Comparison of ENCODE assay signal across 32 cellular contexts in the genomic region with DNA sequence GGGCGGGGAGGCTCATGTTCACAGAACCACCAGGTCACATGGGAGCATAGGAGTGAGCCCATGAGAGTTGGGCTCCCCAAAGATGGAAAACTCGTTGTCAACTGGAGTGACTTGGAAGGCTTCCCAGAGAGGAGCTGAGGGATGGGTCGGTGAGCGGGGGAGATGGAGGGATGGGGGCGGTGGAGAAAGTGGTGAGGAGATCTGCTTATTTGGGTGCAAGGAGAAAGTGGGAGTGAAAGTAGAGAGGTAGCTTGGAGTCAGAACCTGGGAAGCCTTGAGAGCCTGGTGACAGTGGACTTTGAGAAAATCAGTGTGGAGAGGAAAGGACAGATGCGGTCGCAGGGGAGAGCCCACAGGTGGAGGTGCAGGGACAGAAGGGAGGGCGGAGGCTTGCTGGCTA.
"Had no signal": no experiment of that assay in that cellular context is flagged by ENCODE, and none has a peak within 500 bp of the region (broad histone marks: within the 10 kb centered on the region; RNA-seq: fewer than 3 reads in every experiment).

No MANE protein-coding gene starts in this region.

- H3K9me3 Mint-ChIP-seq: activated CD4-positive, alpha-beta memory T cell treated with anti-CD3 and anti-CD28 coated beads for 36 hours; activated CD4-positive, alpha-beta T cell treated with anti-CD3 and anti-CD28 coated beads, Interleukin-2, amount 10 ng/mL, durations not matched to agents 24 days and 14 days; activated naive CD4-positive, alpha-beta T cell treated with anti-CD3 and anti-CD28 coated beads, Interleukin-2, amount 50 U/mL, for 24 hours; activated naive CD8-positive, alpha-beta T cell treated with anti-CD3 and anti-CD28 coated beads for 36 hours; activated T-helper 1 cell treated with anti-CD3 and anti-CD28 coated beads, Interleukin-12 subunit alpha, Interleukin-12 subunit beta, Interleukin-2, Interleukin-4 antibody, amounts not matched to agents 30 ng/mL and 10 ng/mL and 1 ng/mL, durations not matched to agents 14 hours and 24 hours and 36 hours; activated T-helper 2 cell treated with anti-CD3 and anti-CD28 coated beads, Interferon-gamma antibody, Interleukin-2, Interleukin-4, amounts not matched to agents 10 μg/mL and 5 μg/mL and 100 μg/mL, durations not matched to agents 14 hours and 24 hours and 36 hours; endodermal cell; T-helper 2 cell treated with Interferon-gamma antibody and Interleukin-4, amounts not matched to agents 5 μg/mL and 100 μg/mL, for 36 hours had no signal

- H3K4me3 Mint-ChIP-seq: activated CD4-positive, alpha-beta memory T cell treated with anti-CD3 and anti-CD28 coated beads for 36 hours; activated CD4-positive, alpha-beta T cell treated with anti-CD3 and anti-CD28 coated beads for 36 hours; activated CD4-positive, alpha-beta T cell treated with anti-CD3 and anti-CD28 coated beads, Interleukin-2, amount 10 ng/mL, durations not matched to agents 24 days and 14 days; activated CD8-positive, alpha-beta memory T cell treated with anti-CD3 and anti-CD28 coated beads, Interleukin-2, amount 10 ng/mL, durations not matched to agents 7 days and 5 days; activated CD8-positive, alpha-beta T cell treated with anti-CD3 and anti-CD28 coated beads, Interleukin-2, amount 10 ng/mL, durations not matched to agents 7 days and 5 days; activated naive CD4-positive, alpha-beta T cell treated with anti-CD3 and anti-CD28 coated beads for 36 hours; activated naive CD4-positive, alpha-beta T cell treated with anti-CD3 and anti-CD28 coated beads, Interleukin-2, amount 50 U/mL, for 24 hours; activated naive CD8-positive, alpha-beta T cell treated with anti-CD3 and anti-CD28 coated beads for 36 hours; activated naive CD8-positive, alpha-beta T cell treated with anti-CD3 and anti-CD28 coated beads, Interleukin-2, amount 50 U/mL, for 24 hours; activated T-helper 1 cell treated with anti-CD3 and anti-CD28 coated beads, Interleukin-12 subunit alpha, Interleukin-12 subunit beta, Interleukin-2, Interleukin-4 antibody, amounts not matched to agents 30 ng/mL and 10 ng/mL and 1 ng/mL, durations not matched to agents 14 hours and 24 hours and 36 hours; endodermal cell; T-helper 17 cell; T-helper 2 cell treated with Interferon-gamma antibody and Interleukin-4, amounts not matched to agents 5 μg/mL and 100 μg/mL, for 36 hours had no signal

- H3K36me3 Mint-ChIP-seq: activated CD4-positive, alpha-beta memory T cell treated with anti-CD3 and anti-CD28 coated beads for 36 hours; activated CD8-positive, alpha-beta memory T cell treated with anti-CD3 and anti-CD28 coated beads, Interleukin-2, amount 10 ng/mL, durations not matched to agents 7 days and 5 days; activated naive CD4-positive, alpha-beta T cell treated with anti-CD3 and anti-CD28 coated beads, Interleukin-2, amount 50 U/mL, for 24 hours; activated naive CD8-positive, alpha-beta T cell treated with anti-CD3 and anti-CD28 coated beads for 36 hours had no signal

- H3K4me3 ChIP-seq: adrenal gland, body of pancreas, colonic mucosa had no signal

- H3K27ac Mint-ChIP-seq: activated CD4-positive, alpha-beta memory T cell treated with anti-CD3 and anti-CD28 coated beads for 36 hours; activated CD4-positive, alpha-beta T cell treated with anti-CD3 and anti-CD28 coated beads for 36 hours; activated CD4-positive, alpha-beta T cell treated with anti-CD3 and anti-CD28 coated beads, Interleukin-2, amount 10 ng/mL, durations not matched to agents 24 days and 14 days; activated CD8-positive, alpha-beta memory T cell treated with anti-CD3 and anti-CD28 coated beads, Interleukin-2, amount 10 ng/mL, durations not matched to agents 7 days and 5 days; activated CD8-positive, alpha-beta T cell treated with anti-CD3 and anti-CD28 coated beads, Interleukin-2, amount 10 ng/mL, durations not matched to agents 7 days and 5 days; activated naive CD4-positive, alpha-beta T cell treated with anti-CD3 and anti-CD28 coated beads for 36 hours; activated naive CD4-positive, alpha-beta T cell treated with anti-CD3 and anti-CD28 coated beads, Interleukin-2, amount 50 U/mL, for 24 hours; activated naive CD8-positive, alpha-beta T cell treated with anti-CD3 and anti-CD28 coated beads for 36 hours; activated naive CD8-positive, alpha-beta T cell treated with anti-CD3 and anti-CD28 coated beads, Interleukin-2, amount 50 U/mL, for 24 hours; activated T-helper 1 cell treated with anti-CD3 and anti-CD28 coated beads, Interleukin-12 subunit alpha, Interleukin-12 subunit beta, Interleukin-2, Interleukin-4 antibody, amounts not matched to agents 30 ng/mL and 10 ng/mL and 1 ng/mL, durations not matched to agents 14 hours and 24 hours and 36 hours; activated T-helper 2 cell treated with anti-CD3 and anti-CD28 coated beads, Interferon-gamma antibody, Interleukin-2, Interleukin-4, amounts not matched to agents 10 μg/mL and 5 μg/mL and 100 μg/mL, durations not matched to agents 14 hours and 24 hours and 36 hours; endodermal cell; T-helper 17 cell; T-helper 2 cell treated with Interferon-gamma antibody and Interleukin-4, amounts not matched to agents 5 μg/mL and 100 μg/mL, for 36 hours had no signal

- H3K9me3 ChIP-seq: adrenal gland, body of pancreas, colonic mucosa had no signal

- ATAC-seq: activated CD4-positive, alpha-beta T cell treated with anti-CD3 and anti-CD28 coated beads for 36 hours; activated CD8-positive, alpha-beta memory T cell treated with anti-CD3 and anti-CD28 coated beads, Interleukin-2, amount 10 ng/mL, durations not matched to agents 7 days and 5 days; activated CD8-positive, alpha-beta T cell treated with anti-CD3 and anti-CD28 coated beads, Interleukin-2, amount 10 ng/mL, durations not matched to agents 7 days and 5 days; body of pancreas; esophagus mucosa; T-helper 17 cell had no signal

- DNase-seq: activated CD4-positive, alpha-beta memory T cell treated with anti-CD3 and anti-CD28 coated beads for 36 hours; activated CD4-positive, alpha-beta T cell treated with anti-CD3 and anti-CD28 coated beads for 36 hours; activated CD4-positive, alpha-beta T cell treated with anti-CD3 and anti-CD28 coated beads, Interleukin-2, amount 10 ng/mL, durations not matched to agents 24 days and 14 days; activated CD4-positive, CD25-positive, alpha-beta regulatory T cell; activated CD4-positive, CD25-positive, alpha-beta regulatory T cell treated with anti-CD3 and anti-CD28 coated beads, Interleukin-2, amount 50 U/mL, for 72 hours; activated CD8-positive, alpha-beta memory T cell treated with anti-CD3 and anti-CD28 coated beads, Interleukin-2, amount 10 ng/mL, durations not matched to agents 7 days and 5 days; activated CD8-positive, alpha-beta memory T cell treated with anti-CD3 and anti-CD28 coated beads, Interleukin-2, amount 50 U/mL, for 4 hours; activated CD8-positive, alpha-beta T cell treated with anti-CD3 and anti-CD28 coated beads, Interleukin-2, amount 10 ng/mL, durations not matched to agents 7 days and 5 days; activated effector memory CD4-positive, alpha-beta T cell treated with anti-CD3 and anti-CD28 coated beads, Interleukin-2, amount 50 U/mL, for 16 hours; activated naive CD4-positive, alpha-beta T cell treated with anti-CD3 and anti-CD28 coated beads for 36 hours; activated naive CD8-positive, alpha-beta T cell treated with anti-CD3 and anti-CD28 coated beads for 36 hours; activated naive CD8-positive, alpha-beta T cell treated with anti-CD3 and anti-CD28 coated beads, Interleukin-2, amount 50 U/mL, for 24 hours; activated T-cell treated with anti-CD3 and anti-CD28 coated beads, Interleukin-2, amount 50 U/mL, for 1 hour; activated T-cell treated with anti-CD3 and anti-CD28 coated beads, Interleukin-2, amount 50 U/mL, for 48 hours; adrenal gland; amygdala; aorta; body of pancreas; caudate nucleus; cerebellar nuclear complex; colonic mucosa; effector memory CD4-positive, alpha-beta T cell; endodermal cell; foreskin fibroblast; T-helper 1 cell; T-helper 17 cell; T1000 had no signal

- H3K27ac ChIP-seq: adrenal gland, body of pancreas, colonic mucosa had no signal

- H3K27me3 ChIP-seq: adrenal gland, body of pancreas, colonic mucosa had no signal

- H3K4me1 ChIP-seq: body of pancreas, colonic mucosa had no signal

- H3K4me1 Mint-ChIP-seq: activated CD4-positive, alpha-beta T cell treated with anti-CD3 and anti-CD28 coated beads for 36 hours; activated CD4-positive, alpha-beta T cell treated with anti-CD3 and anti-CD28 coated beads, Interleukin-2, amount 10 ng/mL, durations not matched to agents 24 days and 14 days; activated CD8-positive, alpha-beta memory T cell treated with anti-CD3 and anti-CD28 coated beads, Interleukin-2, amount 10 ng/mL, durations not matched to agents 7 days and 5 days; activated naive CD4-positive, alpha-beta T cell treated with anti-CD3 and anti-CD28 coated beads, Interleukin-2, amount 50 U/mL, for 24 hours; activated naive CD8-positive, alpha-beta T cell treated with anti-CD3 and anti-CD28 coated beads for 36 hours; activated naive CD8-positive, alpha-beta T cell treated with anti-CD3 and anti-CD28 coated beads, Interleukin-2, amount 50 U/mL, for 24 hours; T-helper 17 cell had no signal

- H3K36me3 ChIP-seq: adrenal gland, colonic mucosa had no signal

- H3K27me3 Mint-ChIP-seq: activated CD4-positive, alpha-beta memory T cell treated with anti-CD3 and anti-CD28 coated beads for 36 hours; activated CD4-positive, alpha-beta T cell treated with anti-CD3 and anti-CD28 coated beads for 36 hours; activated CD4-positive, alpha-beta T cell treated with anti-CD3 and anti-CD28 coated beads, Interleukin-2, amount 10 ng/mL, durations not matched to agents 24 days and 14 days; activated CD8-positive, alpha-beta memory T cell treated with anti-CD3 and anti-CD28 coated beads, Interleukin-2, amount 10 ng/mL, durations not matched to agents 7 days and 5 days; activated naive CD4-positive, alpha-beta T cell treated with anti-CD3 and anti-CD28 coated beads, Interleukin-2, amount 50 U/mL, for 24 hours; activated naive CD8-positive, alpha-beta T cell treated with anti-CD3 and anti-CD28 coated beads for 36 hours; activated naive CD8-positive, alpha-beta T cell treated with anti-CD3 and anti-CD28 coated beads, Interleukin-2, amount 50 U/mL, for 24 hours; T-helper 17 cell had no signal
